In the genomic region with DNA sequence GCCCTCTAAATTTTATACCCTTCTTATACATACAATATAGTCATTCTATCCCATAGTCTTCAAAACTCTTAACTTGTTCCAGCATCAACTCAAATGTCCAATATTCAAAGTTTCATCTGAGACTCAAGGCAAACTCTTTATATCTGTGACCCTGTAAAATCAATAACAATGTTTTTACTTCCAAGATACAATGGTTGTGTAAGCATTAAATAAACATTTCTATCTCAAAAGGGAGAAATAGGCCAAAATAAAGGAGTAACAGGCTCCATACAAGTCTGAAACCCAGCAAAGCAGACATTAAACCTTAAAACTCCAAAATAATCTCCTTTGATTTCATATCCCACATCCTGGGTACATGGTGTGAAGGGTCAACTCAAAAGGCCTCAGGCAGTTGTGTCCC, we compare ENCODE assay signal across 3 cellular contexts.
"Had no signal": no experiment of that assay in that cellular context is flagged by ENCODE, and none has a peak within 500 bp of the region (broad histone marks: within the 10 kb centered on the region; RNA-seq: fewer than 3 reads in every experiment).

No MANE protein-coding gene starts in this region.

- DNase-seq: GDM1, GF-D8 had no signal

- H3K4me3 ChIP-seq: GM12878 had no signal

- ATAC-seq: GM12878 had no signal
